Comparison of ENCODE assay signal across 9 cellular contexts in the genomic region with DNA sequence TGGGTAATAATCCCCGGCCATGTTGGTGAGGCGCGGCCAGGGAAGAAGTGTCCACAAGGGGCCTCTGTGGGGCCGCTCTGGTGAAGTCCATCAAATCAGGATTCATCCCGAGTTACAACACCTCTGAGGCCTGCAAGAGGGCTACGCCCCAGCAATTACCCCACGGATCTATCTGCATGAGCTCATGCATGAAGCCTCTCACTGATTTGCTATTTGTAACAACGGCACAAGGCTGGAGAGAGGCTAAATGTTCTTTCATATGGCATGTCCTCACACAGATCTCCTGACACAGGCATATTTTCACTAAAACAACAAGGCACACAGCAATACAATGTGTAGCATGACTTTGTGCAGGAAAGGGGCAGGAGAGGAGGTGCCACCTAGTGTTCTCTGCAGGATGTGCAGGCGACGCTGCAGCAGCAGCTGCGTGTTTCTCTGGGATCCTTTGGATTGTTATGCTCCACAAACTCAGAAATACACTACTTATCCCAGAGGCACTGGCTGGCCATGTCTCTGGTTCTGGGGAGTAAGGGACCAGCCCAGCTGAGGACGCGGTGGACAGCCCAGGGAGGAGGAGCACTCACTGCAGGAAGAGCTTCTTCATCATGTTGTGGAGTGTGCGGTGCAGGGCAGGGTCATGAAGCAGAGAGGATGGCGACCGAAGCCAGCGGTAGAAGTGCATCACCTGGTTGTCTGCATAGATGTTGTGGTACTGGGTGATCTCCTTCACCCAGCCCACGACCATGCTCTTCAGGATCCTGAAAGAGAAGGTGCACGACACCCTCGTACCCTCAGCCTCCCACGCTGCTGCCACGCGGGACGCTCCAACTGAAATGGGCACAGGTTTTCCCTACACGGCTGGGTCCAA. TPM values are rescaled to one million over a fixed set of nuclear protein-coding genes. Genes with fewer than 3 reads are reported as not detected.
DNase-seq lines count a peak whose midpoint lies in the region; ATAC-seq and TF ChIP-seq lines count a peak whose summit lies in the region.
"Had no signal": no experiment of that assay in that cellular context is flagged by ENCODE, and none has a peak within 500 bp of the region (broad histone marks: within the 10 kb centered on the region; RNA-seq: fewer than 3 reads in every experiment).

No MANE protein-coding gene starts in this region.

- DNase-seq in BE2C = peak; percentile 42
- peak; percentile 77 for DNase-seq in GM23248
- DNase-seq in SW480 (ENCODE audit: low spot score) = peak; percentile 34
- peak; percentile 58 for DNase-seq in glomerular visceral epithelial cell (ENCODE audit: extremely low spot score)
- peak in 1 of 2 donors; percentile 48 for DNase-seq in gastrocnemius medialis
- no peak for DNase-seq in hippocampal formation (lab: John Stamatoyannopoulos, UW)

- H3K4me2 ChIP-seq in GM23248 (ENCODE audit: unreplicated experiment) = no peak overlapping the region

- peaks cover 79% of the 10 kb centered on the region for H3K36me3 ChIP-seq in BE2C
- H3K36me3 ChIP-seq in GM23248 (ENCODE audit: low read depth) = no peaks in the 10 kb centered on the region
- peaks cover 0 to 68% of the 10 kb centered on the region in 2 donors for H3K36me3 ChIP-seq in gastrocnemius medialis

- no peaks in the 10 kb centered on the region for H3K9me2 ChIP-seq in GM23248 (ENCODE audit: insufficient read depth)

- no peak overlapping the region for H3K4me3 ChIP-seq in BE2C (ENCODE audit: low read depth, low read length)
- no peak overlapping the region for H3K4me3 ChIP-seq in GM23248
- no peak overlapping the region for H3K4me3 ChIP-seq in gastrocnemius medialis

- intact Hi-C loops in gastrocnemius medialis (cut with DNase I; ENCODE audit: low total_unique reads) = no loop called here

- no peaks in the 10 kb centered on the region for H4K20me1 ChIP-seq in GM23248 (ENCODE audit: insufficient read depth)

- ATAC-seq in gastrocnemius medialis (peak; percentile 39 to 56), HG03378 (IDR thresholded peaks at IDR 0.05; ENCODE audit: unreplicated experiment) (no peak), HG02610 (IDR thresholded peaks at IDR 0.05; ENCODE audit: unreplicated experiment) (no peak)

- H3K9ac ChIP-seq in GM23248 = no peak overlapping the region

- TF ChIP-seq POLR2A in gastrocnemius medialis (IDR thresholded peaks at IDR 0.05) = no peak

- H3K4me1 ChIP-seq in BE2C (no peaks in the 10 kb centered on the region), GM23248 (ENCODE audit: insufficient read depth) (no peaks in the 10 kb centered on the region), gastrocnemius medialis (no peaks in the 10 kb centered on the region)

- in situ Hi-C loops in GM23248 (cut with MboI) = no loop called here
- in situ Hi-C loops in gastrocnemius medialis (cut with MboI; ENCODE audit: low sequenced_read_pairs in 4 of 4) = no loop called here

- no peaks in the 10 kb centered on the region for H3K79me2 ChIP-seq in GM23248 (ENCODE audit: insufficient read depth)

- H3K9me3 ChIP-seq in BE2C (no peaks in the 10 kb centered on the region), GM23248 (ENCODE audit: low read depth) (no peaks in the 10 kb centered on the region), gastrocnemius medialis (no peaks in the 10 kb centered on the region)

- H2AFZ ChIP-seq in GM23248 = no peak overlapping the region

- H3K27me3 ChIP-seq in BE2C (no peaks in the 10 kb centered on the region), GM23248 (replicated peaks; ENCODE audit: insufficient read depth) (no peaks in the 10 kb centered on the region), gastrocnemius medialis (no peaks in the 10 kb centered on the region)

- no peaks in the 10 kb centered on the region for H3F3A ChIP-seq in GM23248 (ENCODE audit: insufficient read depth)

- 77 to 81% methylated on average over 25 of the region's 25 CpGs for WGBS in GM23248 (ENCODE audit: low coverage in 1 of 2, low lambda C conversion rate in 2 of 2, missing lambda C conversion rate in 2 of 2), 2 experiments

- TF ChIP-seq CTCF in BE2C (IDR thresholded peaks at IDR 0.05; ENCODE audit: low read depth, low read length) (peak; percentile 92), gastrocnemius medialis (IDR thresholded peaks at IDR 0.05 in 4 of 5, conservative IDR thresholded peaks at IDR 0.05 in 1 of 5) (peak in 4 of 5 experiments; percentile 28 to 57 (median 36))

- H3K27ac ChIP-seq in GM23248 (no peak overlapping the region), gastrocnemius medialis (no peak overlapping the region)

RNA-seq across cellular contexts. Expression of a gene that starts 20.2 kb away (rescaled TPM):
- polyA plus RNA-seq in BE2C (2012; ENCODE audit: insufficient read depth, insufficient read length, low read depth) = 0.32 TPM
- not detected in 2 replicates for total RNA-seq in GM23248 (2014; rRNA removed; shearing (Covaris generic))
- not detected in 2 replicates for polyA plus RNA-seq in GM23248 (2016; fragmentation: Nextera tagmentation; extraction: Ambion mirVana)
- total RNA-seq in gastrocnemius medialis = not detected
- polyA plus RNA-seq: IgD-negative memory B cell had no signal

RNA-seq across cellular contexts. Expression of a gene that starts 28.4 kb away (rescaled TPM):
- not detected for polyA plus RNA-seq in BE2C (2012; ENCODE audit: insufficient read depth, insufficient read length, low read depth)
- total RNA-seq in GM23248 (2014; rRNA removed; shearing (Covaris generic)) = not detected in 2 replicates
- not detected in 2 replicates for polyA plus RNA-seq in GM23248 (2016; fragmentation: Nextera tagmentation; extraction: Ambion mirVana)
- total RNA-seq in gastrocnemius medialis = under 1 TPM in 1 of 4 donors, not detected in 3; 0.83 TPM
- polyA plus RNA-seq: IgD-negative memory B cell had no signal

RNA-seq across cellular contexts. Expression of a gene that starts 48.4 kb away (rescaled TPM):
- 22.4 TPM for polyA plus RNA-seq in BE2C (2012; ENCODE audit: insufficient read depth, insufficient read length, low read depth)
- 9.5 and 16.2 TPM in 2 replicates for total RNA-seq in GM23248 (2014; rRNA removed; shearing (Covaris generic))
- 5.2 and 6.0 TPM in 2 replicates for polyA plus RNA-seq in GM23248 (2016; fragmentation: Nextera tagmentation; extraction: Ambion mirVana)
- 10 to 100 TPM in 2 of 4 donors, 1 to 10 TPM in 2; 7.1 to 18.7 (median 11.1) TPM for total RNA-seq in gastrocnemius medialis

RNA-seq across cellular contexts. Expression of a gene that starts 48.6 kb away (rescaled TPM):
- polyA plus RNA-seq in BE2C (2012; ENCODE audit: insufficient read depth, insufficient read length, low read depth) = 11.0 TPM
- total RNA-seq in GM23248 (2014; rRNA removed; shearing (Covaris generic)) = 26.3 and 28.5 TPM in 2 replicates
- polyA plus RNA-seq in GM23248 (2016; fragmentation: Nextera tagmentation; extraction: Ambion mirVana) = 36.5 and 37.2 TPM in 2 replicates
- total RNA-seq in gastrocnemius medialis = 10 to 100 TPM; 16.0 to 44.8 (median 38.6) TPM

Comparison
In these comparisons a context has a peak if more than half of its experiments do, and no peak if none do; other contexts are left out.
1. DNase-seq: peak in BE2C (single experiment), GM23248 (single experiment), SW480 (single experiment) and glomerular visceral epithelial cell (single experiment); none in hippocampal formation (0 of 2).
2. ATAC-seq: peak in gastrocnemius medialis (2 of 2); none in HG03378 (single experiment) and HG02610 (single experiment).